ENCODE assay signal across 9 cellular contexts in genomic region chr1:234954613-234955012, GRCh38.
DNase-seq lines count a peak whose midpoint lies in the region; ATAC-seq and TF ChIP-seq lines count a peak whose summit lies in the region.
"Had no signal": no experiment of that assay in that cellular context is flagged by ENCODE, and none has a peak within 500 bp of the region (broad histone marks: within the 10 kb centered on the region; RNA-seq: fewer than 3 reads in every experiment).

No MANE protein-coding gene starts in this region.

- H3K36me3 ChIP-seq in endodermal cell (ENCODE audit: control insufficient read depth, insufficient read depth, low read length) (no peaks in the 10 kb centered on the region), gastrocnemius medialis (no peaks in the 10 kb centered on the region)

- H3K36me3 Mint-ChIP-seq in endodermal cell (ENCODE audit: low read depth), result no peaks in the 10 kb centered on the region

- H3K27ac Mint-ChIP-seq in endodermal cell, result no peak overlapping the region

- TF ChIP-seq POLR2A in gastrocnemius medialis (IDR thresholded peaks at IDR 0.05), result no peak

- H3K9me3 ChIP-seq in endodermal cell (ENCODE audit: control insufficient read depth, low read length) (peaks cover 3% of the 10 kb centered on the region), gastrocnemius medialis (no peaks in the 10 kb centered on the region)

- H3K27me3 ChIP-seq in endodermal cell (ENCODE audit: control insufficient read depth, insufficient read depth, low read length, poor library complexity, severe bottlenecking) (no peaks in the 10 kb centered on the region), gastrocnemius medialis (no peaks in the 10 kb centered on the region)

- no peak for TF ChIP-seq CTCF in endodermal cell (conservative IDR thresholded peaks at IDR 0.05)
- no peak for TF ChIP-seq CTCF in gastrocnemius medialis (IDR thresholded peaks at IDR 0.05 in 4 of 5, conservative IDR thresholded peaks at IDR 0.05 in 1 of 5)
- no peak for TF ChIP-seq CTCF in GM10266 (IDR thresholded peaks at IDR 0.05; ENCODE audit: control insufficient read depth, insufficient read depth, low read depth, missing control alignments)

- peaks cover 22% of the 10 kb centered on the region for H3K4me1 ChIP-seq in endodermal cell (ENCODE audit: control insufficient read depth, insufficient read depth, low read length)
- H3K4me1 ChIP-seq in gastrocnemius medialis, result peaks cover 23 to 25% of the 10 kb centered on the region in 2 donors

- DNase-seq in DMS53 treated with DMSO at 0.1 percent for 48 hours (lab: John Stamatoyannopoulos, UW; ENCODE audit: unreplicated experiment), result peak; percentile 58
- DNase-seq in NCI-H69 (lab: John Stamatoyannopoulos, UW), result peak; percentile 48
- DNase-seq in endodermal cell, result no peak
- DNase-seq in gastrocnemius medialis, result no peak
- no peak for DNase-seq in GM10266 (ENCODE audit: extremely low spot score)
- DNase-seq: HFFc6 had no signal

- H3K4me1 Mint-ChIP-seq in endodermal cell, result peaks cover 34% of the 10 kb centered on the region

- ATAC-seq in gastrocnemius medialis, result no peak
- ATAC-seq in GM18858 (IDR thresholded peaks at IDR 0.05; ENCODE audit: unreplicated experiment), result no peak
- no peak for ATAC-seq in GM18520 (IDR thresholded peaks at IDR 0.05; ENCODE audit: unreplicated experiment)
- ATAC-seq in HG03442 (IDR thresholded peaks at IDR 0.05; ENCODE audit: unreplicated experiment), result no peak

- peak overlapping the region; percentile 10 for H3K27ac ChIP-seq in endodermal cell (ENCODE audit: low read depth, low read length)
- H3K27ac ChIP-seq in gastrocnemius medialis, result peak overlapping the region in 3 of 4 donors; percentile 36 to 54 (median 49)

- intact Hi-C loops in gastrocnemius medialis (cut with DNase I; ENCODE audit: low total_unique reads), result no loop called here

- 95 to 96% methylated on average over 6 of the region's 6 CpGs for WGBS in endodermal cell (ENCODE audit: insufficient coverage in 1 of 2, insufficient read length in 1 of 2), 2 experiments

- H3K4me3 ChIP-seq in endodermal cell (ENCODE audit: low read length) (no peak overlapping the region), gastrocnemius medialis (no peak overlapping the region)

- H3K4me3 Mint-ChIP-seq in endodermal cell, result no peak overlapping the region

- in situ Hi-C loops in gastrocnemius medialis (cut with MboI; ENCODE audit: low sequenced_read_pairs in 4 of 4), result no loop called here

- H3K9ac ChIP-seq in endodermal cell (ENCODE audit: extremely low read depth, low read length, poor library complexity, severe bottlenecking), result no peak overlapping the region

- peaks cover 6% of the 10 kb centered on the region for H3K9me3 Mint-ChIP-seq in endodermal cell

- H3K27me3 Mint-ChIP-seq in endodermal cell (ENCODE audit: insufficient read depth), result no peaks in the 10 kb centered on the region

Comparison
In these comparisons a context has a peak if more than half of its experiments do, and no peak if none do; other contexts are left out.
1. DNase-seq: peak in DMS53 treated with DMSO at 0.1 percent for 48 hours (single experiment) and NCI-H69 (single experiment); none in endodermal cell (single experiment), gastrocnemius medialis (0 of 2) and GM10266 (single experiment).